25 cellular contexts compared by ENCODE assay signal in the genomic region with DNA sequence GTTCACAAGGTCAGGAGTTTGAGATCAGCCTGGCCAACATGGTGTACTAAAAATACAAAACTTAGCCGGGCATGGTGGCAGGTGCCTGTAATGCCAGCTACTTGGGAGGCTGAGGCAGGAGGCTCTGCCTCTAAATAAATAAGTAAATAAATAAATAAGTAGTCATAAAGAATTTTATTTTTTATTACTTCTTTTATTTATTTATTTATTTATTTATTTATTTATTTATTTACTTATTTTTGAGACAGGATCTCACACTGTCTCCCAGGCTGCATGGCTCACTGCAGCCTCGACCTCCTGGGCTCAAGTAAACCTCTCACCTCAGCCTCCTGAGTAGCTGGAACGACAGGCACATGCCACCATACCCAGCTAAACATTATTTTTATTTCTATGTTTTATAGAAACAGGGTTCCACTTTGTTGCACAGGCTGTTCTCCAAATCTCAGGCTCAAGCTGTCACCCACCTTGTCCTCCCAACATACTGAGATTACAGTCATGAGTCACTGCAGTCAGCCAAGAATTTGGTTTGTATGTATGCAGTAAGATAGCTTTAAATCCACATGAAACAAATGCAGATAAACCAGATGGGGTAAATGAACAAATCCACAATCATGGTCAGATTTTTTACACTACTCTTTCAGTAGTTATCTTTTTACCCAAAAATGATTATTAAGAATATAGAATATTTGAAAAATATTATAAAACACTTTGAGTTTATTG.
"Had no signal": no experiment of that assay in that cellular context is flagged by ENCODE, and none has a peak within 500 bp of the region (broad histone marks: within the 10 kb centered on the region; RNA-seq: fewer than 3 reads in every experiment).

No MANE protein-coding gene starts in this region.

- H3K27me3 ChIP-seq: neutrophil, testis, transverse colon had no signal

- H3K36me3 ChIP-seq: neutrophil, transverse colon had no signal

- H3K4me3 Mint-ChIP-seq: activated CD4-positive, alpha-beta memory T cell treated with anti-CD3 and anti-CD28 coated beads, Interleukin-2, amount 10 ng/mL, durations not matched to agents 7 days and 5 days; activated CD4-positive, alpha-beta T cell treated with anti-CD3 and anti-CD28 coated beads, Interleukin-2, amount 10 ng/mL, durations not matched to agents 7 days and 5 days; activated naive CD8-positive, alpha-beta T cell treated with anti-CD3 and anti-CD28 coated beads, Interleukin-2, amount 50 U/mL, for 24 hours; activated T-cell treated with anti-CD3 and anti-CD28 coated beads, Interleukin-2, amount 50 U/mL, for 4 hours; activated T-helper 17 cell treated with anti-CD3 and anti-CD28 coated beads, Interleukin-2, amount 50 U/mL, for 72 hours; central memory CD8-positive, alpha-beta T cell; dendritic cell treated with granulocyte-macrophage colony-stimulating factor and Interleukin-4, amounts not matched to agents 40 ng/mL and 50 ng/mL, for 4 days; naive B cell; nephron progenitor cell had no signal

- H3K4me1 Mint-ChIP-seq: activated CD4-positive, alpha-beta memory T cell treated with anti-CD3 and anti-CD28 coated beads, Interleukin-2, amount 10 ng/mL, durations not matched to agents 7 days and 5 days; activated CD4-positive, alpha-beta T cell treated with anti-CD3 and anti-CD28 coated beads, Interleukin-2, amount 10 ng/mL, durations not matched to agents 7 days and 5 days; activated naive CD8-positive, alpha-beta T cell treated with anti-CD3 and anti-CD28 coated beads, Interleukin-2, amount 50 U/mL, for 24 hours; activated T-helper 17 cell treated with anti-CD3 and anti-CD28 coated beads, Interleukin-2, amount 50 U/mL, for 72 hours; central memory CD8-positive, alpha-beta T cell; naive B cell; nephron progenitor cell had no signal

- H3K4me3 ChIP-seq: skin epidermis, testis, transverse colon had no signal

- ATAC-seq: activated naive CD8-positive, alpha-beta T cell treated with anti-CD3 and anti-CD28 coated beads, Interleukin-2, amount 50 U/mL, for 24 hours; activated T-cell treated with anti-CD3 and anti-CD28 coated beads, Interleukin-2, amount 50 U/mL, for 4 hours; activated T-helper 17 cell treated with anti-CD3 and anti-CD28 coated beads, Interleukin-2, amount 50 U/mL, for 72 hours; left ventricle myocardium superior; sciatic nerve; stimulated activated naive CD8-positive, alpha-beta T cell treated with anti-CD3 and anti-CD28 coated beads, Interleukin-15, Interleukin-2, amounts not matched to agents 100 U/mL and 50 U/mL, for 24 hours had no signal

- DNase-seq: activated CD4-positive, alpha-beta memory T cell treated with anti-CD3 and anti-CD28 coated beads, Interleukin-2, amount 10 ng/mL, durations not matched to agents 7 days and 5 days; activated CD4-positive, alpha-beta T cell treated with anti-CD3 and anti-CD28 coated beads for 1 hour; activated CD4-positive, alpha-beta T cell treated with anti-CD3 and anti-CD28 coated beads, Interleukin-2, amount 10 ng/mL, durations not matched to agents 7 days and 5 days; activated CD8-positive, alpha-beta memory T cell treated with anti-CD3 and anti-CD28 coated beads, Interleukin-2, amount 50 U/mL, for 48 hours; activated gamma-delta T cell treated with Interleukin-2 at 50 U/mL for 16 hours; activated naive CD4-positive, alpha-beta T cell treated with anti-CD3 and anti-CD28 coated beads, Interleukin-2, amount 50 U/mL, for 16 hours; activated naive CD8-positive, alpha-beta T cell treated with anti-CD3 and anti-CD28 coated beads, Interleukin-2, amount 50 U/mL, for 24 hours; activated T-cell treated with anti-CD3 and anti-CD28 coated beads, Interleukin-2, amount 50 U/mL, for 4 hours; amygdala; glutamatergic neuron; left ventricle myocardium superior; naive B cell; nephron progenitor cell; retina; stimulated activated CD4-positive, alpha-beta T cell treated with anti-CD3 and anti-CD28 coated beads, Interleukin-12 subunit alpha, Interleukin-12 subunit beta, amount 100 ng/mL, for 4 hours; stimulated activated CD4-positive, alpha-beta T cell treated with anti-CD3 and anti-CD28 coated beads, Interleukin-4, amount 100 ng/mL, for 1 hour; stimulated activated naive CD8-positive, alpha-beta T cell treated with anti-CD3 and anti-CD28 coated beads, Interleukin-15, Interleukin-2, amounts not matched to agents 100 U/mL and 50 U/mL, for 24 hours; testis; transverse colon had no signal

- H3K27ac Mint-ChIP-seq: activated CD4-positive, alpha-beta memory T cell treated with anti-CD3 and anti-CD28 coated beads, Interleukin-2, amount 10 ng/mL, durations not matched to agents 7 days and 5 days; activated CD4-positive, alpha-beta T cell treated with anti-CD3 and anti-CD28 coated beads, Interleukin-2, amount 10 ng/mL, durations not matched to agents 7 days and 5 days; activated naive CD8-positive, alpha-beta T cell treated with anti-CD3 and anti-CD28 coated beads, Interleukin-2, amount 50 U/mL, for 24 hours; activated T-helper 17 cell treated with anti-CD3 and anti-CD28 coated beads, Interleukin-2, amount 50 U/mL, for 72 hours; dendritic cell treated with granulocyte-macrophage colony-stimulating factor and Interleukin-4, amounts not matched to agents 40 ng/mL and 50 ng/mL, for 4 days; naive B cell; nephron progenitor cell had no signal

- H3K27me3 Mint-ChIP-seq: activated CD4-positive, alpha-beta memory T cell treated with anti-CD3 and anti-CD28 coated beads, Interleukin-2, amount 10 ng/mL, durations not matched to agents 7 days and 5 days; activated CD4-positive, alpha-beta T cell treated with anti-CD3 and anti-CD28 coated beads, Interleukin-2, amount 10 ng/mL, durations not matched to agents 7 days and 5 days; activated naive CD8-positive, alpha-beta T cell treated with anti-CD3 and anti-CD28 coated beads, Interleukin-2, amount 50 U/mL, for 24 hours; activated T-helper 17 cell treated with anti-CD3 and anti-CD28 coated beads, Interleukin-2, amount 50 U/mL, for 72 hours; central memory CD8-positive, alpha-beta T cell; dendritic cell treated with granulocyte-macrophage colony-stimulating factor and Interleukin-4, amounts not matched to agents 40 ng/mL and 50 ng/mL, for 4 days; naive B cell had no signal

- H3K36me3 Mint-ChIP-seq: naive B cell had no signal

- H3K9me3 Mint-ChIP-seq: activated CD4-positive, alpha-beta T cell treated with anti-CD3 and anti-CD28 coated beads, Interleukin-2, amount 10 ng/mL, durations not matched to agents 7 days and 5 days; activated naive CD8-positive, alpha-beta T cell treated with anti-CD3 and anti-CD28 coated beads, Interleukin-2, amount 50 U/mL, for 24 hours; nephron progenitor cell had no signal

- H3K4me1 ChIP-seq: testis, transverse colon had no signal

- H3K27ac ChIP-seq: neutrophil, skin epidermis, testis, transverse colon had no signal
